8 cellular contexts compared by ENCODE assay signal in the genomic region with DNA sequence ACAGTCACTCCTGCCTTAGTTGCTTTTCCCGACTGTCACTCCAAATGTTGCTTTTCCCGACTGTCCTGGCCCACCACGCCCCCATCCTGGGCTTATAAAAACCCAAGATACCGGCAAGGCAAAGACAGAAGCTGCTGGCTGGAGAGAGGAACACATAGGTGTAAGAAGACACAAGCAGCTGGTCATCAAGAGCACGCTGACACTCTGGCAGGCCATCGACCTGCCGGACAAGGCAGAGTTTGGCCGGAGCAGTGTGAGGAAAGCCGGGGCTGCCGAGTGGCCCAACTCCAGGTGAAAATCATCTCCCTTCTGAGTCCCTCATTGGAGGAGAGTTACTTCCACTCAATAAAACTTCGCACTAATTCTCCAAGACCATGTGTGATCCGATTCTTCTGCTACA.
"Had no signal": no experiment of that assay in that cellular context is flagged by ENCODE, and none has a peak within 500 bp of the region (broad histone marks: within the 10 kb centered on the region; RNA-seq: fewer than 3 reads in every experiment).

No MANE protein-coding gene starts in this region.

- ATAC-seq: K562 had no signal

- H3K9ac ChIP-seq: GM23248 had no signal

- FAIRE-seq: HTR-8/SVneo, K562 had no signal

- H3K27ac ChIP-seq: GM23248 had no signal

- H3K4me3 ChIP-seq: GM23248, K562 had no signal

- DNase-seq: GM23248, GOT3, H7, HCEC 1CT, IMR-90, KG1 had no signal
